In the genomic region with DNA sequence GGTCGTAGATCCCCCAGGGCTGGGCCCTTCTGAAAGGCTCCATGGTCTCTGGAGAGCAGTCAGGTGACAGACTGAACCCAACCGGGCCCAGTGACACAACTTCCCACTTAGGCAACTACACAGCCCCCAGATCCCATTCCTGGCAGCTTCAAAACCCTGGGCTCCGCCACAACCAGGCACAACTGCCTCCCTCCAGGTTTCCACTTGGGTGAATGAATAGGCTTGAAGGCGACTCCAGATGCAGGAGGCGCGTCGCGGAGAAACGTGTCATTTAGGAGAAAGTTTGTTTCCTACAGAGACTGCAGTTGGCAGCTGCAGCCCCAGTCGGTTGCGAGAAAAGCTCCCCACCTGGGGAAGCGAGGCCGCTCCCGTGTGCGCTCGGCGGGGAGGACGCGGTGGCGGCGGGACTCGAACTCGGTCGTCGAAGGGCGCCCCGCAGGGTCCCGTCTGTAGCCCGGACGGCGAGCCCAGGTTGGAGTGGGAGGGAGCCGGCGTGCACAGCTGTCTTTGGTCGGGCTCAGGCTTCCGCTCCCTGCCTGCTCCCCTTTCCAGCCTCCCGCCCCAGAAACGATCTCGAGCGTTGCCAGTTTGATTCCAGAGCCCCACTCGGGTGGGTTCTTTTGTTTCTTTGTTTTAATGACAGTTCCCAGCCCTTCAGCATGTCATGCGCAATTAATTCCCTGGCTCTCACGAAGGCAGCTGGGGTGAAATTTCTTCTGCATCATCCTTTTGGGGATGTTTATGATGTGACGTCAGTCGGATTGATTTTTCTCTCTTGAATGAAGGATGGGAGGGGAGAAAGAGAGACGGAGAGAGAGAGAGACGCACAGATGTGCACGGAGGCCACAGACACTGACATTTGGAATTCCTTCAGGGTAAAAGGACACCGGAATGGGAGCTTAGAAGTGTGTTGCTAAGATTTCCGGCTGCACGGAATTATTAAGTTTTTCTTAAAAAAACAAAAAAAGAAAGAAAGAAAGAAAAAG, we compare ENCODE assay signal across 9 cellular contexts. TPM values are rescaled to one million over a fixed set of nuclear protein-coding genes. Genes with fewer than 3 reads are reported as not detected.
DNase-seq lines count a peak whose midpoint lies in the region; ATAC-seq and TF ChIP-seq lines count a peak whose summit lies in the region.
"Had no signal": no experiment of that assay in that cellular context is flagged by ENCODE, and none has a peak within 500 bp of the region (broad histone marks: within the 10 kb centered on the region; RNA-seq: fewer than 3 reads in every experiment).

No MANE protein-coding gene starts in this region.

- ATAC-seq in psoas muscle (peak in 1 of 4 donors; percentile 67), HG02642 (IDR thresholded peaks at IDR 0.05; ENCODE audit: poor library complexity, unreplicated experiment) (no peak)

- WGBS in psoas muscle, 3 donors = 5 to 7% (median 5%) methylated on average over 49 to 50 of the region's 50 CpGs

- no peaks in the 10 kb centered on the region for H3K9me3 ChIP-seq in right atrium auricular region
- no peaks in the 10 kb centered on the region for H3K9me3 ChIP-seq in psoas muscle

- H3K36me3 ChIP-seq in right atrium auricular region = no peaks in the 10 kb centered on the region
- H3K36me3 ChIP-seq in psoas muscle (ENCODE audit: insufficient read depth in 1 of 2, low read depth in 1 of 2) = no peaks in the 10 kb centered on the region

- H3K4me3 ChIP-seq in AG09309 (ENCODE audit: control insufficient read depth, low read depth, low read length) = peak overlapping the region; percentile 70
- peak overlapping the region; percentile 42 to 53 for H3K4me3 ChIP-seq in right atrium auricular region
- H3K4me3 ChIP-seq in psoas muscle = peak overlapping the region; percentile 60

- intact Hi-C loops in psoas muscle (cut with DNase I) = no loop called here

- TF ChIP-seq CTCF in AG09309 (IDR thresholded peaks at IDR 0.05; ENCODE audit: control insufficient read depth, insufficient read depth, low read depth, low read length, missing control alignments) (no peak), right atrium auricular region (IDR thresholded peaks at IDR 0.05) (no peak), psoas muscle (IDR thresholded peaks at IDR 0.05) (no peak)

- DNase-seq in AG09309 (ENCODE audit: low read depth) = peak; percentile 63
- peak; percentile 77 for DNase-seq in LHCN-M2 (ENCODE audit: low read depth)
- peak in 35 of 58 donors; percentile 11 to 62 (median 37) for DNase-seq in anterior cingulate cortex (lab: John Stamatoyannopoulos, UW)
- no peak for DNase-seq in right atrium auricular region (ENCODE audit: low spot score)
- peak; percentile 23 to 58 for DNase-seq in psoas muscle
- DNase-seq in NCI-H446 treated with DMSO at 0.1 percent for 48 hours (lab: John Stamatoyannopoulos, UW) = no peak
- no peak for DNase-seq in NCI-H446 (lab: John Stamatoyannopoulos, UW)

- H3K27me3 ChIP-seq in right atrium auricular region = no peaks in the 10 kb centered on the region
- H3K27me3 ChIP-seq in psoas muscle (ENCODE audit: insufficient read depth in 3 of 3, low read length in 2 of 3) = peaks cover 0 to 28% (median 6%) of the 10 kb centered on the region in 3 donors

- peak overlapping the region; percentile 77 to 83 for H3K27ac ChIP-seq in right atrium auricular region
- peak overlapping the region; percentile 71 for H3K27ac ChIP-seq in psoas muscle
- H3K27ac ChIP-seq: epithelial cell of prostate had no signal

- H3K4me1 ChIP-seq in right atrium auricular region (peaks cover 0 to 6% of the 10 kb centered on the region in 2 donors), psoas muscle (no peaks in the 10 kb centered on the region)

RNA-seq across cellular contexts. Expression of a gene that starts 0.9 kb away (rescaled TPM):
- total RNA-seq in LHCN-M2 (2014; rRNA removed) (3.6 and 4.3 TPM in 2 replicates), right atrium auricular region (1 to 10 TPM; 1.3 to 6.2 TPM), psoas muscle (1 to 10 TPM in 3 of 4 donors, under 1 TPM in 1; 0.74 to 3.7 (median 1.6) TPM)
- 7.3 TPM for polyA plus RNA-seq in LHCN-M2 (2012)
- 1 to 10 TPM in 2 of 3 donors, under 1 TPM in 1; 0.79 to 1.5 (median 1.0) TPM for polyA plus RNA-seq in psoas muscle

Comparison
In these comparisons a context has a peak if more than half of its experiments do, and no peak if none do; other contexts are left out.
1. DNase-seq: peak in AG09309 (single experiment), LHCN-M2 (single experiment), anterior cingulate cortex (35 of 58) and psoas muscle (2 of 2); none in right atrium auricular region (single experiment), NCI-H446 treated with DMSO at 0.1 percent for 48 hours (single experiment) and NCI-H446 (0 of 2).
2. Peak in every context shown above with its lines, with median percentiles within 50 percentile points of each other: H3K4me3 ChIP-seq.